Comparison of ENCODE assay signal across 26 cellular contexts in the genomic region with DNA sequence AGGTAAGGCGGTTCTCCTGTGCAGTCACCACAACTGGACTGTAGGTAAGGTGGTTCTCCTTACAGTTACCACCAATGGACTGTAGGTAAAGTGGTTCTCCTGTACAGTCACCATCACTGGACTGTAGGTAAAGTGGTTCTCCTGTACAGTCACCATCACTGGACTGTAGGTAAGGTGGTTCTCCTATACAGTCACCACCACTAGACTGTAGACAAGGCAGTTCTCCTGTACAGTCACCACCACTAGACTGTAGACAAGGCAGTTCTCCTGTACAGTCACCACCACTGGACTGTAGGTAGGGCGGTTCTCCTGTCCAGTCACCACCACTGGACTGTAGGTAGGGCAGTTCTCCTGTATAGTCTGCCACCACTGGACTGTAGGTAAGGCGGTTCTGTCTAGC.
"Had no signal": no experiment of that assay in that cellular context is flagged by ENCODE, and none has a peak within 500 bp of the region (broad histone marks: within the 10 kb centered on the region; RNA-seq: fewer than 3 reads in every experiment).

No MANE protein-coding gene starts in this region.

- H3K4me3 ChIP-seq: left lung, lower lobe of right lung, mucosa of descending colon, ovary, right atrium auricular region, skin epidermis, stomach, testis, thyroid gland, transverse colon, uterus had no signal

- H3K36me3 ChIP-seq: left lung, lower lobe of right lung, ovary, right atrium auricular region, stomach, thyroid gland, transverse colon, uterus had no signal

- H3K4me1 Mint-ChIP-seq: mesothelial cell of epicardium; naive thymus-derived CD4-positive, alpha-beta T cell; stimulated activated naive B cell treated with anti-CD40 and anti-IgM and Interleukin-4, amounts not matched to agents 10 μg/mL and 1 μg/mL and 100 μg/mL, for 72 hours had no signal

- H3K36me3 Mint-ChIP-seq: mesothelial cell of epicardium; stimulated activated naive B cell treated with anti-CD40 and anti-IgM and Interleukin-4, amounts not matched to agents 10 μg/mL and 1 μg/mL and 100 μg/mL, for 72 hours had no signal

- FAIRE-seq: kidney had no signal

- H3K27me3 ChIP-seq: left lung, ovary, right atrium auricular region, stomach, testis, thyroid gland, transverse colon, uterus had no signal

- H3K27ac ChIP-seq: left lung, lower lobe of right lung, ovary, right atrium auricular region, stomach, testis, thyroid gland, transverse colon, uterus had no signal

- H3K4me1 ChIP-seq: left lung, lower lobe of right lung, right atrium auricular region, stomach, testis, thyroid gland, transverse colon, uterus had no signal

- H3K27ac Mint-ChIP-seq: mesothelial cell of epicardium; natural killer cell treated with Interleukin-12 subunit alpha and Interleukin-12 subunit beta and Interleukin-15 and Interleukin-18, amount 100 ng/mL, for 72 hours; progenitor cell of endocrine pancreas; stimulated activated naive B cell treated with anti-CD40 and anti-IgM and Interleukin-4, amounts not matched to agents 10 μg/mL and 1 μg/mL and 100 μg/mL, for 72 hours had no signal

- DNase-seq: hippocampal formation; kidney; left colon; left lung; lower lobe of right lung; mesendoderm; mucosa of descending colon; naive thymus-derived CD4-positive, alpha-beta T cell; ovary; stimulated activated CD4-positive, alpha-beta T cell treated with anti-CD3 and anti-CD28 coated beads, Interleukin-12 subunit alpha, Interleukin-12 subunit beta, amount 100 ng/mL, for 4 hours; stimulated activated CD4-positive, alpha-beta T cell treated with anti-CD3 and anti-CD28 coated beads, Interleukin-15, amount 100 ng/mL, for 24 hours; stimulated activated CD4-positive, alpha-beta T cell treated with anti-CD3 and anti-CD28 coated beads, Interleukin-2, amount 100 ng/mL, for 24 hours; stimulated activated CD4-positive, alpha-beta T cell treated with anti-CD3 and anti-CD28 coated beads, Interleukin-4, amount 100 ng/mL, for 1 hour; stimulated activated naive B cell treated with anti-CD40 and anti-IgM and Interleukin-4, amounts not matched to agents 10 μg/mL and 1 μg/mL and 100 μg/mL, for 72 hours; stimulated activated naive CD8-positive, alpha-beta T cell treated with anti-CD3 and anti-CD28 coated beads, Interleukin-15, Interleukin-2, amounts not matched to agents 100 U/mL and 50 U/mL, for 24 hours; stomach; testis; thyroid gland; transverse colon; uterus had no signal

- H3K4me3 Mint-ChIP-seq: mesothelial cell of epicardium; naive thymus-derived CD4-positive, alpha-beta T cell; natural killer cell treated with Interleukin-12 subunit alpha and Interleukin-12 subunit beta and Interleukin-15 and Interleukin-18, amount 100 ng/mL, for 72 hours; stimulated activated naive B cell treated with anti-CD40 and anti-IgM and Interleukin-4, amounts not matched to agents 10 μg/mL and 1 μg/mL and 100 μg/mL, for 72 hours had no signal

- ATAC-seq: left colon; left lung; lower lobe of right lung; mucosa of descending colon; naive thymus-derived CD4-positive, alpha-beta T cell; natural killer cell treated with Interleukin-12 subunit alpha and Interleukin-12 subunit beta and Interleukin-15 and Interleukin-18, amount 100 ng/mL, for 72 hours; sciatic nerve; stimulated activated naive B cell treated with anti-CD40 and anti-IgM and Interleukin-4, amounts not matched to agents 10 μg/mL and 1 μg/mL and 100 μg/mL, for 72 hours; stimulated activated naive CD8-positive, alpha-beta T cell treated with anti-CD3 and anti-CD28 coated beads, Interleukin-15, Interleukin-2, amounts not matched to agents 100 U/mL and 50 U/mL, for 24 hours had no signal

- H3K9me3 ChIP-seq: lower lobe of right lung, mucosa of descending colon, ovary, right atrium auricular region, stomach, testis, thyroid gland, transverse colon, uterus had no signal
